ENCODE assay signal across 29 cellular contexts in genomic region chr12:53987748-53988147, GRCh38. TPM values are rescaled to one million over a fixed set of nuclear protein-coding genes. Genes with fewer than 3 reads are reported as not detected.
DNase-seq lines count a peak whose midpoint lies in the region; ATAC-seq, FAIRE-seq and TF ChIP-seq lines count a peak whose summit lies in the region.
"Had no signal": no experiment of that assay in that cellular context is flagged by ENCODE, and none has a peak within 500 bp of the region (broad histone marks: within the 10 kb centered on the region; RNA-seq: fewer than 3 reads in every experiment).

No MANE protein-coding gene starts in this region.

- peaks cover 5% of the 10 kb centered on the region; the same call in 2 of the 3 replicates for H3K9me3 Mint-ChIP-seq in GM23338
- H3K9me3 Mint-ChIP-seq: activated B cell treated with CpG ODN at 0.5 μM for 24 hours; activated T-helper 2 cell treated with anti-CD3 and anti-CD28 coated beads, Interferon-gamma antibody, Interleukin-2, Interleukin-4, amounts not matched to agents 10 μg/mL and 5 μg/mL and 100 μg/mL, durations not matched to agents 14 hours and 24 hours and 36 hours had no signal

- no peak overlapping the region for H3K4me3 ChIP-seq in GM23338
- H3K4me3 ChIP-seq in K562 = no peak overlapping the region
- H3K4me3 ChIP-seq in osteoblast (ENCODE audit: insufficient read depth, low read length) = peak overlapping the region; percentile 23
- H3K4me3 ChIP-seq: dorsolateral prefrontal cortex, left ventricle myocardium inferior, neural progenitor cell, skin epidermis, testis, vagina had no signal

- no peak for DNase-seq in GM23338 (ENCODE audit: low spot score)
- peak in 3 of 4 experiments; percentile 42 to 69 (median 67) for DNase-seq in K562 (ENCODE audit: extremely low read depth in 1 of 4, low spot score in 3 of 4)
- no peak for DNase-seq in osteoblast (ENCODE audit: insufficient read length, low spot score, missing footprints)
- DNase-seq in MV-4-11 (lab: John Stamatoyannopoulos, UW) = no peak
- DNase-seq in NCI-H748 (lab: John Stamatoyannopoulos, UW; ENCODE audit: unreplicated experiment) = no peak
- no peak for DNase-seq in NAMALWA (ENCODE audit: low spot score)
- DNase-seq: activated B cell treated with CpG ODN at 0.5 μM for 24 hours; activated CD4-positive, alpha-beta T cell treated with anti-CD3 and anti-CD28 coated beads, Interleukin-2, amount 50 U/mL, for 48 hours; activated CD8-positive, alpha-beta memory T cell treated with anti-CD3 and anti-CD28 coated beads, Interleukin-2, amount 50 U/mL, for 48 hours; CD4-positive, CD25-positive, alpha-beta regulatory T cell; dorsolateral prefrontal cortex; foreskin keratinocyte; GOT3; immature natural killer cell; left ventricle myocardium inferior; NCI-H2171; NCI-H526 treated with DMSO at 0.1 percent for 48 hours; SHP77; stimulated activated CD4-positive, alpha-beta T cell treated with anti-CD3 and anti-CD28 coated beads, Interleukin-2, amount 100 ng/mL, for 24 hours; stimulated activated naive B cell treated with anti-CD40 and anti-IgM and Interleukin-4, amounts not matched to agents 10 μg/mL and 1 μg/mL and 100 μg/mL, for 72 hours; SW 1271; testis had no signal

- no peak for TF ChIP-seq CTCF in GM23338 (conservative IDR thresholded peaks at IDR 0.05; ENCODE audit: low read depth in 2 of 2)
- no peak for TF ChIP-seq CTCF in K562 (IDR thresholded peaks at IDR 0.05 in 2 of 3, conservative IDR thresholded peaks at IDR 0.05 in 1 of 3; ENCODE audit: insufficient read depth in 2 of 3, low read depth in 1 of 3, low read length in 3 of 3)
- TF ChIP-seq CTCF in osteoblast (IDR thresholded peaks at IDR 0.05; ENCODE audit: extremely low read depth, low read depth, low read length) = no peak

- peaks cover 46% of the 10 kb centered on the region for H3F3A ChIP-seq in GM23338 (replicated peaks; ENCODE audit: low read depth)

- POLR2A ChIA-PET in K562 (lab: Yijun Ruan, JAX) = interaction anchor here (0.6 to 3.2 kb wide), 13 partner anchors 10 to 231 kb away, joined by 3 to 43 read pairs (median 4); partner anchors contain the start of genes HOXC9 and SMUG1

- H3K36me3 ChIP-seq in GM23338 (ENCODE audit: insufficient read depth) (no peaks in the 10 kb centered on the region), K562 (ENCODE audit: control insufficient read depth, insufficient read depth, low read length) (no peaks in the 10 kb centered on the region), osteoblast (ENCODE audit: insufficient read depth, low read length) (no peaks in the 10 kb centered on the region)
- H3K36me3 ChIP-seq: left ventricle myocardium inferior, neural progenitor cell, vagina had no signal

- no peak overlapping the region for H2AFZ ChIP-seq in GM23338
- peak overlapping the region; percentile 51 for H2AFZ ChIP-seq in K562 (ENCODE audit: low read depth, low read length)
- H2AFZ ChIP-seq in osteoblast (ENCODE audit: low read length) = no peak overlapping the region
- H2AFZ ChIP-seq: neural progenitor cell had no signal

- FAIRE-seq in K562 (lab: Jason Lieb, UNC) = peak; percentile 84

- H4K20me1 ChIP-seq in GM23338 (replicated peaks; ENCODE audit: insufficient read depth) = peaks cover 34% of the 10 kb centered on the region
- no peaks in the 10 kb centered on the region for H4K20me1 ChIP-seq in K562 (replicated peaks; ENCODE audit: control insufficient read depth, insufficient read depth, low read length)
- peaks cover 22% of the 10 kb centered on the region for H4K20me1 ChIP-seq in osteoblast (ENCODE audit: insufficient read depth, low read length)

- no peak for TF ChIP-seq EP300 in K562 (IDR thresholded peaks at IDR 0.05; ENCODE audit: low read length)

- H3K9me3 ChIP-seq in K562 (replicated peaks; ENCODE audit: control insufficient read depth, insufficient read depth, low read depth, low read length) = no peaks in the 10 kb centered on the region
- H3K9me3 ChIP-seq in osteoblast (ENCODE audit: low read depth, low read length) = no peaks in the 10 kb centered on the region
- H3K9me3 ChIP-seq: left ventricle myocardium inferior, testis, vagina had no signal

- intact Hi-C loops in K562 (cut with micrococcal nuclease) = loop anchor here (10.0 kb wide), 1 partner anchor 377 kb away; the partner anchor contains the start of gene GPR84

- peaks cover 100% of the 10 kb centered on the region for H3K27me3 Mint-ChIP-seq in GM23338 (ENCODE audit: insufficient read depth, low read depth, poor library complexity)

- no peaks in the 10 kb centered on the region for H3K79me2 ChIP-seq in GM23338 (replicated peaks; ENCODE audit: insufficient read depth)
- H3K79me2 ChIP-seq in K562 (ENCODE audit: control insufficient read depth, insufficient read depth, low read length) = no peaks in the 10 kb centered on the region
- H3K79me2 ChIP-seq in osteoblast (ENCODE audit: insufficient read depth, low read length) = peaks cover 78% of the 10 kb centered on the region

- H3K27me3 ChIP-seq in GM23338 (ENCODE audit: insufficient read depth) (peaks cover 98% of the 10 kb centered on the region), K562 (ENCODE audit: control insufficient read depth in 2 of 2, insufficient read depth in 2 of 2, low read length in 2 of 2) (peaks cover under 1 to 16% of the 10 kb centered on the region in 2 experiments; a peak in 3 of 5 replicates), osteoblast (ENCODE audit: insufficient read depth, low read length) (no peaks in the 10 kb centered on the region)
- H3K27me3 ChIP-seq: foreskin keratinocyte, testis had no signal

- H3K4me1 ChIP-seq in GM23338 (ENCODE audit: insufficient read depth) (peaks cover 51% of the 10 kb centered on the region), K562 (replicated peaks in 1 of 2; ENCODE audit: control insufficient read depth in 2 of 2, insufficient read depth in 2 of 2, low read length in 2 of 2) (peaks cover 35 to 49% of the 10 kb centered on the region in 2 experiments), osteoblast (ENCODE audit: insufficient read depth, low read length) (peaks cover 54% of the 10 kb centered on the region)
- H3K4me1 ChIP-seq: neural progenitor cell had no signal

- no peaks in the 10 kb centered on the region for H3K9me1 ChIP-seq in K562 (ENCODE audit: control insufficient read depth, insufficient read depth, low read length)

- no TSS peak for BruUV-seq in K562 (replicated peaks; lab: Mats Ljungman, UMichigan)

- H3K4me3 Mint-ChIP-seq in GM23338 = no peak overlapping the region; the same call in 2 of the 3 replicates
- H3K4me3 Mint-ChIP-seq: activated B cell treated with CpG ODN at 0.5 μM for 24 hours; neural progenitor cell; stimulated activated naive B cell treated with anti-CD40 and anti-IgM and Interleukin-4, amounts not matched to agents 10 μg/mL and 1 μg/mL and 100 μg/mL, for 72 hours had no signal

- no peak overlapping the region for H3K27ac Mint-ChIP-seq in GM23338
- H3K27ac Mint-ChIP-seq: activated naive CD8-positive, alpha-beta T cell; activated T-helper 2 cell treated with anti-CD3 and anti-CD28 coated beads, Interferon-gamma antibody, Interleukin-2, Interleukin-4, amounts not matched to agents 10 μg/mL and 5 μg/mL and 100 μg/mL, durations not matched to agents 14 hours and 24 hours and 36 hours; CD4-positive, CD25-positive, alpha-beta regulatory T cell; immature natural killer cell; neural progenitor cell; stimulated activated naive B cell treated with anti-CD40 and anti-IgM and Interleukin-4, amounts not matched to agents 10 μg/mL and 1 μg/mL and 100 μg/mL, for 72 hours had no signal

- H3K4me1 Mint-ChIP-seq in GM23338 = peaks cover 36% of the 10 kb centered on the region
- H3K4me1 Mint-ChIP-seq: neural progenitor cell had no signal

- in situ Hi-C loops in K562 (cut with MboI) = loop anchor here (5.0 to 10.0 kb wide), 2 partner anchors 215 to 377 kb away; partner anchors contain the start of gene GPR84

- no peaks in the 10 kb centered on the region for H3K9me2 ChIP-seq in GM23338 (ENCODE audit: insufficient read depth)

- TF ChIP-seq POLR2A in K562 (conservative IDR thresholded peaks at IDR 0.05) = no peak

- H3K4me2 ChIP-seq in GM23338 (no peak overlapping the region), K562 (ENCODE audit: insufficient read depth, low read length) (no peak overlapping the region; the same call in 1 of the 2 replicates), osteoblast (ENCODE audit: insufficient read depth, low read length) (peak overlapping the region; percentile 99)
- H3K4me2 ChIP-seq: neural progenitor cell had no signal

- ATAC-seq in GM23338 (no peak), K562 (peak; percentile 52; the same call in 2 of the 3 replicates)
- ATAC-seq: foreskin keratinocyte; stimulated activated naive B cell treated with anti-CD40 and anti-IgM and Interleukin-4, amounts not matched to agents 10 μg/mL and 1 μg/mL and 100 μg/mL, for 72 hours had no signal

- H3K9ac ChIP-seq in K562 (ENCODE audit: insufficient read depth in 1 of 2, low read depth in 2 of 2, low read length in 2 of 2) = no peak overlapping the region
- H3K9ac ChIP-seq: neural progenitor cell had no signal

- CTCF ChIA-PET in K562 (lab: Yijun Ruan, JAX; ENCODE audit: low intra/inter-chr PET ratio) = interaction anchor here (0.7 to 3.9 kb wide), 3 partner anchors 16 to 227 kb away, joined by 3 to 26 read pairs (median 3); no protein-coding TSS in a partner anchor

- 6% methylated on average over 2 of the region's 4 CpGs for WGBS in K562 (ENCODE audit: insufficient coverage, low coverage, missing lambda C conversion rate)

- no peak; a peak in 1 of 4 replicates for TF ChIP-seq RAD21 in K562 (CRISPR knock-in tag; conservative IDR thresholded peaks at IDR 0.05 in 1 of 2, IDR thresholded peaks at IDR 0.05 in 1 of 2)

- no peak overlapping the region for H3K27ac ChIP-seq in GM23338 (ENCODE audit: low read depth)
- no peak overlapping the region for H3K27ac ChIP-seq in K562 (ENCODE audit: extremely low read depth, low read depth, low read length)
- H3K27ac ChIP-seq in osteoblast (ENCODE audit: low read depth, low read length) = no peak overlapping the region
- H3K27ac ChIP-seq: dorsolateral prefrontal cortex, HL-60, left ventricle myocardium inferior, neural progenitor cell, testis, vagina had no signal

- no peaks in the 10 kb centered on the region; the same call in 2 of the 3 replicates for H3K36me3 Mint-ChIP-seq in GM23338 (ENCODE audit: low read depth)
- H3K36me3 Mint-ChIP-seq: activated naive CD8-positive, alpha-beta T cell; CD4-positive, CD25-positive, alpha-beta regulatory T cell; neural progenitor cell had no signal

RNA-seq across cellular contexts. Expression of gene HOXC10, which starts 2.8 kb away (rescaled TPM):
- total RNA-seq in GM23338 (2014; rRNA removed; shearing (Covaris generic)) = not detected in 2 replicates
- polyA plus RNA-seq in GM23338 (2016; fragmentation: Nextera tagmentation; extraction: Ambion mirVana) (not detected in 2 replicates), K562 (2011; rRNA removed) (0.08 and 0.13 TPM in 2 replicates), K562 (2014; fragmentation: Illumina TruSeq; extraction: Trizol) (0.37 and 0.77 TPM in 2 replicates), K562 (2014; fragmentation: Nextera tagmentation; extraction: Ambion mirVana) (under 1 TPM; 0.25 to 0.42 TPM), K562 (2014; rRNA removed) (0.63 and 0.73 TPM in 2 replicates)
- total RNA-seq in K562 (2011; cell fraction: chromatin; rRNA removed; ENCODE audit: low replicate concordance) = 0.25 TPM in 1 of 2 replicates, not detected in the other
- total RNA-seq in K562 (2011; cell fraction: nucleolus; rRNA removed) = 0.53 TPM in 1 of 2 replicates, not detected in the other
- 0.46 TPM in 1 of 2 replicates, not detected in the other for total RNA-seq in K562 (2011; cell fraction: nucleoplasm; rRNA removed)
- total RNA-seq in K562 (2014; rRNA removed) (0.08 and 0.14 TPM in 2 replicates), K562 (2014; rRNA removed; fragmentation: Illumina TruSeq; extraction: Trizol) (not detected in 2 replicates), K562 (2015; rRNA removed; fragmentation: Illumina TruSeq; extraction: Trizol) (0.23 TPM in 1 of 2 replicates, not detected in the other), K562 (2021) (0.35 and 0.69 TPM in 2 replicates), osteoblast (9.7 and 11.2 TPM in 2 replicates)
- polyA plus RNA-seq in K562 (2011; cell fraction: cytosol; rRNA removed) = 0.15 and 0.33 TPM in 2 replicates
- 0.21 TPM in 1 of 2 replicates, not detected in the other for polyA plus RNA-seq in K562 (2011; cell fraction: nucleus; rRNA removed)
- polyA plus RNA-seq in K562 (2012) = 0.64 and 0.75 TPM in 2 replicates
- 0.24 TPM in 1 of 2 replicates, not detected in the other for polyA minus RNA-seq in K562 (2011; rRNA and poly(A)+ RNA removed)
- polyA minus RNA-seq in K562 (2011; cell fraction: cytosol; rRNA and poly(A)+ RNA removed) = 0.64 and 1.6 TPM in 2 replicates
- polyA minus RNA-seq in K562 (2011; cell fraction: nucleus; rRNA and poly(A)+ RNA removed) = 0.67 TPM in 2 replicates
- total RNA-seq: activated B cell treated with CpG ODN at 0.5 μM for 24 hours; activated T-helper 2 cell treated with anti-CD3 and anti-CD28 coated beads, Interferon-gamma antibody, Interleukin-2, Interleukin-4, amounts not matched to agents 10 μg/mL and 5 μg/mL and 100 μg/mL, durations not matched to agents 14 hours and 24 hours and 36 hours; CD4-positive, CD25-positive, alpha-beta regulatory T cell; left ventricle myocardium inferior; MCF 10A; vagina had no signal
- polyA plus RNA-seq: CD4-positive, CD25-positive, alpha-beta regulatory T cell; immature natural killer cell had no signal

RNA-seq across cellular contexts. Expression of gene HOXC9, which starts 12.2 kb away (rescaled TPM):
- total RNA-seq in GM23338 (2014; rRNA removed; shearing (Covaris generic)) = not detected in 2 replicates
- polyA plus RNA-seq in GM23338 (2016; fragmentation: Nextera tagmentation; extraction: Ambion mirVana) (not detected in 2 replicates), K562 (2011; rRNA removed) (1.1 and 1.7 TPM in 2 replicates), K562 (2014; fragmentation: Illumina TruSeq; extraction: Trizol) (8.8 and 9.9 TPM in 2 replicates), K562 (2014; fragmentation: Nextera tagmentation; extraction: Ambion mirVana) (1 to 10 TPM; 1.9 to 2.2 TPM), K562 (2014; rRNA removed) (5.1 and 10.4 TPM in 2 replicates)
- total RNA-seq in K562 (2011; cell fraction: chromatin; rRNA removed; ENCODE audit: low replicate concordance) = 7.4 and 10.3 TPM in 2 replicates
- total RNA-seq in K562 (2011; cell fraction: nucleolus; rRNA removed) = 2.7 and 2.9 TPM in 2 replicates
- total RNA-seq in K562 (2011; cell fraction: nucleoplasm; rRNA removed) = 2.9 and 3.5 TPM in 2 replicates
- total RNA-seq in K562 (2014; rRNA removed) (10.5 and 13.9 TPM in 2 replicates), K562 (2014; rRNA removed; fragmentation: Illumina TruSeq; extraction: Trizol) (5.7 and 8.0 TPM in 2 replicates), K562 (2015; rRNA removed; fragmentation: Illumina TruSeq; extraction: Trizol) (10.4 and 10.9 TPM in 2 replicates), K562 (2021) (9.3 and 9.9 TPM in 2 replicates), osteoblast (8.3 and 11.6 TPM in 2 replicates)
- 3.4 and 8.0 TPM in 2 replicates for polyA plus RNA-seq in K562 (2011; cell fraction: cytosol; rRNA removed)
- polyA plus RNA-seq in K562 (2011; cell fraction: nucleus; rRNA removed) = 6.2 and 13.4 TPM in 2 replicates
- polyA plus RNA-seq in K562 (2012) = 8.6 and 12.0 TPM in 2 replicates
- 0.57 and 1.2 TPM in 2 replicates for polyA minus RNA-seq in K562 (2011; rRNA and poly(A)+ RNA removed)
- 1.7 and 2.6 TPM in 2 replicates for polyA minus RNA-seq in K562 (2011; cell fraction: cytosol; rRNA and poly(A)+ RNA removed)
- 1.8 and 1.9 TPM in 2 replicates for polyA minus RNA-seq in K562 (2011; cell fraction: nucleus; rRNA and poly(A)+ RNA removed)
- total RNA-seq: activated B cell treated with CpG ODN at 0.5 μM for 24 hours; activated T-helper 2 cell treated with anti-CD3 and anti-CD28 coated beads, Interferon-gamma antibody, Interleukin-2, Interleukin-4, amounts not matched to agents 10 μg/mL and 5 μg/mL and 100 μg/mL, durations not matched to agents 14 hours and 24 hours and 36 hours; CD4-positive, CD25-positive, alpha-beta regulatory T cell; dorsolateral prefrontal cortex; left ventricle myocardium inferior; vagina had no signal
- polyA plus RNA-seq: CD4-positive, CD25-positive, alpha-beta regulatory T cell; immature natural killer cell had no signal

RNA-seq across cellular contexts. Expression of gene HOTAIR, which starts 13.0 kb away (rescaled TPM):
- total RNA-seq in GM23338 (2014; rRNA removed; shearing (Covaris generic)) = not detected in 2 replicates
- not detected in 2 replicates for polyA plus RNA-seq in GM23338 (2016; fragmentation: Nextera tagmentation; extraction: Ambion mirVana)
- total RNA-seq in K562 (2011; cell fraction: chromatin; rRNA removed; ENCODE audit: low replicate concordance) = not detected in 2 replicates
- not detected in 2 replicates for total RNA-seq in K562 (2011; cell fraction: nucleolus; rRNA removed)
- total RNA-seq in K562 (2011; cell fraction: nucleoplasm; rRNA removed) = not detected in 2 replicates
- total RNA-seq in K562 (2014; rRNA removed) = not detected in 2 replicates
- not detected in 2 replicates for total RNA-seq in K562 (2014; rRNA removed; fragmentation: Illumina TruSeq; extraction: Trizol)
- total RNA-seq in K562 (2015; rRNA removed; fragmentation: Illumina TruSeq; extraction: Trizol) = not detected in 2 replicates
- not detected in 2 replicates for total RNA-seq in K562 (2021)
- 0.03 and 0.04 TPM in 2 replicates for polyA plus RNA-seq in K562 (2011; rRNA removed)
- polyA plus RNA-seq in K562 (2011; cell fraction: cytosol; rRNA removed) = 0.03 TPM in 1 of 2 replicates, not detected in the other
- 0.13 TPM in 2 replicates for polyA plus RNA-seq in K562 (2011; cell fraction: nucleus; rRNA removed)
- polyA plus RNA-seq in K562 (2012) = not detected in 2 replicates
- polyA plus RNA-seq in K562 (2014; fragmentation: Illumina TruSeq; extraction: Trizol) = not detected in 2 replicates
- polyA plus RNA-seq in K562 (2014; fragmentation: Nextera tagmentation; extraction: Ambion mirVana) = not detected
- polyA plus RNA-seq in K562 (2014; rRNA removed) = 0.15 TPM in 1 of 2 replicates, not detected in the other
- not detected in 2 replicates for polyA minus RNA-seq in K562 (2011; rRNA and poly(A)+ RNA removed)
- not detected in 2 replicates for polyA minus RNA-seq in K562 (2011; cell fraction: cytosol; rRNA and poly(A)+ RNA removed)
- polyA minus RNA-seq in K562 (2011; cell fraction: nucleus; rRNA and poly(A)+ RNA removed) = not detected in 2 replicates
- total RNA-seq in osteoblast = 0.72 and 1.2 TPM in 2 replicates
- total RNA-seq: activated B cell treated with CpG ODN at 0.5 μM for 24 hours; activated T-helper 2 cell treated with anti-CD3 and anti-CD28 coated beads, Interferon-gamma antibody, Interleukin-2, Interleukin-4, amounts not matched to agents 10 μg/mL and 5 μg/mL and 100 μg/mL, durations not matched to agents 14 hours and 24 hours and 36 hours; CD4-positive, CD25-positive, alpha-beta regulatory T cell; dorsolateral prefrontal cortex; left ventricle myocardium inferior; vagina had no signal
- polyA plus RNA-seq: CD4-positive, CD25-positive, alpha-beta regulatory T cell; immature natural killer cell had no signal

RNA-seq across cellular contexts. Expression of gene HOXC11, which starts 14.8 kb away (rescaled TPM):
- not detected in 2 replicates for total RNA-seq in GM23338 (2014; rRNA removed; shearing (Covaris generic))
- polyA plus RNA-seq in GM23338 (2016; fragmentation: Nextera tagmentation; extraction: Ambion mirVana) = not detected in 2 replicates
- not detected in 2 replicates for total RNA-seq in K562 (2011; cell fraction: chromatin; rRNA removed; ENCODE audit: low replicate concordance)
- total RNA-seq in K562 (2011; cell fraction: nucleolus; rRNA removed) = not detected in 2 replicates
- not detected in 2 replicates for total RNA-seq in K562 (2011; cell fraction: nucleoplasm; rRNA removed)
- not detected in 2 replicates for total RNA-seq in K562 (2014; rRNA removed)
- not detected in 2 replicates for total RNA-seq in K562 (2014; rRNA removed; fragmentation: Illumina TruSeq; extraction: Trizol)
- total RNA-seq in K562 (2015; rRNA removed; fragmentation: Illumina TruSeq; extraction: Trizol) = not detected in 2 replicates
- not detected in 2 replicates for total RNA-seq in K562 (2021)
- 0.04 TPM in 1 of 2 replicates, not detected in the other for polyA plus RNA-seq in K562 (2011; rRNA removed)
- 0.13 TPM in 1 of 2 replicates, not detected in the other for polyA plus RNA-seq in K562 (2011; cell fraction: cytosol; rRNA removed)
- polyA plus RNA-seq in K562 (2011; cell fraction: nucleus; rRNA removed) = 0.17 and 0.25 TPM in 2 replicates
- polyA plus RNA-seq in K562 (2012) = 0.03 and 0.07 TPM in 2 replicates
- polyA plus RNA-seq in K562 (2014; fragmentation: Illumina TruSeq; extraction: Trizol) = not detected in 2 replicates
- not detected for polyA plus RNA-seq in K562 (2014; fragmentation: Nextera tagmentation; extraction: Ambion mirVana)
- not detected in 2 replicates for polyA plus RNA-seq in K562 (2014; rRNA removed)
- polyA minus RNA-seq in K562 (2011; rRNA and poly(A)+ RNA removed) = not detected in 2 replicates
- not detected in 2 replicates for polyA minus RNA-seq in K562 (2011; cell fraction: cytosol; rRNA and poly(A)+ RNA removed)
- polyA minus RNA-seq in K562 (2011; cell fraction: nucleus; rRNA and poly(A)+ RNA removed) = 0.11 TPM in 1 of 2 replicates, not detected in the other
- 1.1 and 1.5 TPM in 2 replicates for total RNA-seq in osteoblast
- total RNA-seq: activated B cell treated with CpG ODN at 0.5 μM for 24 hours; activated T-helper 2 cell treated with anti-CD3 and anti-CD28 coated beads, Interferon-gamma antibody, Interleukin-2, Interleukin-4, amounts not matched to agents 10 μg/mL and 5 μg/mL and 100 μg/mL, durations not matched to agents 14 hours and 24 hours and 36 hours; CD4-positive, CD25-positive, alpha-beta regulatory T cell; dorsolateral prefrontal cortex; left ventricle myocardium inferior; vagina had no signal
- polyA plus RNA-seq: CD4-positive, CD25-positive, alpha-beta regulatory T cell; immature natural killer cell had no signal

RNA-seq across cellular contexts. Expression of gene HOXC8, which starts 21.0 kb away (rescaled TPM):
- total RNA-seq in GM23338 (2014; rRNA removed; shearing (Covaris generic)) = not detected in 2 replicates
- polyA plus RNA-seq in GM23338 (2016; fragmentation: Nextera tagmentation; extraction: Ambion mirVana) (not detected in 2 replicates), K562 (2011; rRNA removed) (0.57 TPM in 2 replicates), K562 (2014; fragmentation: Illumina TruSeq; extraction: Trizol) (1.3 and 1.4 TPM in 2 replicates), K562 (2014; fragmentation: Nextera tagmentation; extraction: Ambion mirVana) (under 1 TPM; 0.20 to 0.21 TPM), K562 (2014; rRNA removed) (0.94 and 1.1 TPM in 2 replicates)
- 6.6 and 8.3 TPM in 2 replicates for total RNA-seq in K562 (2011; cell fraction: chromatin; rRNA removed; ENCODE audit: low replicate concordance)
- 2.4 and 3.2 TPM in 2 replicates for total RNA-seq in K562 (2011; cell fraction: nucleolus; rRNA removed)
- total RNA-seq in K562 (2011; cell fraction: nucleoplasm; rRNA removed) = 2.1 and 2.4 TPM in 2 replicates
- total RNA-seq in K562 (2014; rRNA removed) (0.32 and 0.57 TPM in 2 replicates), K562 (2014; rRNA removed; fragmentation: Illumina TruSeq; extraction: Trizol) (0.62 and 0.80 TPM in 2 replicates), K562 (2015; rRNA removed; fragmentation: Illumina TruSeq; extraction: Trizol) (0.53 and 0.76 TPM in 2 replicates), K562 (2021) (0.72 and 0.95 TPM in 2 replicates), osteoblast (3.2 and 5.1 TPM in 2 replicates)
- polyA plus RNA-seq in K562 (2011; cell fraction: cytosol; rRNA removed) = 0.29 and 0.31 TPM in 2 replicates
- polyA plus RNA-seq in K562 (2011; cell fraction: nucleus; rRNA removed) = 1.9 and 3.0 TPM in 2 replicates
- polyA plus RNA-seq in K562 (2012) = 0.62 and 1.4 TPM in 2 replicates
- polyA minus RNA-seq in K562 (2011; rRNA and poly(A)+ RNA removed) = 0.11 and 0.42 TPM in 2 replicates
- not detected in 2 replicates for polyA minus RNA-seq in K562 (2011; cell fraction: cytosol; rRNA and poly(A)+ RNA removed)
- 0.81 and 0.89 TPM in 2 replicates for polyA minus RNA-seq in K562 (2011; cell fraction: nucleus; rRNA and poly(A)+ RNA removed)
- total RNA-seq: activated B cell treated with CpG ODN at 0.5 μM for 24 hours; activated T-helper 2 cell treated with anti-CD3 and anti-CD28 coated beads, Interferon-gamma antibody, Interleukin-2, Interleukin-4, amounts not matched to agents 10 μg/mL and 5 μg/mL and 100 μg/mL, durations not matched to agents 14 hours and 24 hours and 36 hours; CD4-positive, CD25-positive, alpha-beta regulatory T cell; dorsolateral prefrontal cortex; left ventricle myocardium inferior; vagina had no signal
- polyA plus RNA-seq: CD4-positive, CD25-positive, alpha-beta regulatory T cell; immature natural killer cell had no signal

Comparison
In these comparisons a context has a peak if more than half of its experiments do, and no peak if none do; other contexts are left out.
1. DNase-seq: peak in K562 (3 of 4); none in GM23338 (single experiment), osteoblast (single experiment), MV-4-11 (single experiment), NCI-H748 (single experiment) and NAMALWA (single experiment).